10 cellular contexts compared by ENCODE assay signal in genomic region chr2:147663153-147663961, GRCh38.
DNase-seq lines count a peak whose midpoint lies in the region; ATAC-seq, FAIRE-seq and TF ChIP-seq lines count a peak whose summit lies in the region.
"Had no signal": no experiment of that assay in that cellular context is flagged by ENCODE, and none has a peak within 500 bp of the region (broad histone marks: within the 10 kb centered on the region; RNA-seq: fewer than 3 reads in every experiment).

No MANE protein-coding gene starts in this region.

- DNase-seq in GM12892 (ENCODE audit: insufficient read length) (no peak), GM12878 (ENCODE audit: low read depth, low spot score) (peak; percentile 64), DMS79 treated with DMSO at 0.1 percent for 48 hours (lab: John Stamatoyannopoulos, UW) (no peak), NCI-H1436 (lab: John Stamatoyannopoulos, UW) (no peak), DMS53 (lab: John Stamatoyannopoulos, UW) (no peak), putamen (ENCODE audit: low spot score) (no peak)

- CTCF ChIA-PET in GM12878 (lab: Yijun Ruan, JAX): interaction anchor here (0.7 to 1.5 kb wide), 5 partner anchors 8 to 248 kb away, joined by 3 to 4 read pairs (median 3); no protein-coding TSS in a partner anchor

- TF ChIP-seq RAD21 in GM12878 (IDR thresholded peaks at IDR 0.05; ENCODE audit: insufficient read depth, low read depth, low read length): no peak

- FAIRE-seq in GM12892 (lab: Jason Lieb, UNC): peak; percentile 14
- peak; percentile 66 for FAIRE-seq in GM12878 (lab: Jason Lieb, UNC)
- FAIRE-seq: bronchial epithelial cell, G401.6 had no signal

- H3K79me2 ChIP-seq in GM12878 (ENCODE audit: control insufficient read depth, insufficient read depth, low read length): no peaks in the 10 kb centered on the region

- H3K4me1 ChIP-seq in GM12878 (ENCODE audit: control insufficient read depth, insufficient read depth, low read length): no peaks in the 10 kb centered on the region; the same call in 1 of the 2 replicates

- no peaks in the 10 kb centered on the region for H3K36me3 ChIP-seq in GM12878 (ENCODE audit: control insufficient read depth in 2 of 2, insufficient read depth in 2 of 2, low read length in 1 of 2)

- in situ Hi-C loops in GM12878 (cut with MboI): no loop called here

- H2AFZ ChIP-seq in GM12878 (ENCODE audit: control insufficient read depth, low read depth, low read length): peak overlapping the region; percentile 31

- H3K4me2 ChIP-seq in GM12878 (ENCODE audit: control insufficient read depth, insufficient read depth): peak overlapping the region; percentile 43; the same call in 1 of the 2 replicates

- TF ChIP-seq POLR2A in GM12892 (IDR thresholded peaks at IDR 0.05; ENCODE audit: low read depth, low read length): 0 out of 2 replicates have a peak, but pooled peaks have one; percentile 32
- no peak for TF ChIP-seq POLR2A in GM12878 (IDR thresholded peaks at IDR 0.05; ENCODE audit: low read depth, low read length)

- RAD21 ChIA-PET in GM12878 (lab: Charles Lee; ENCODE audit: unreplicated experiment): interaction anchor here (1.1 to 1.4 kb wide), 2 partner anchors 19 to 23 kb away, joined by 4 read pairs; no protein-coding TSS in a partner anchor

- BruUV-seq in GM12878 (replicated peaks; lab: Mats Ljungman, UMichigan): no TSS peak

- WGBS in GM12878 (ENCODE audit: insufficient coverage, insufficient replicate concordance, low lambda C conversion rate, missing lambda C conversion rate): 65% methylated on average over 5 of the region's 5 CpGs

- peak overlapping the region; percentile 33; the same call in 1 of the 2 replicates for H3K4me3 ChIP-seq in GM12878

- peaks cover 1% of the 10 kb centered on the region; the same call in 2 of the 3 replicates for H3K9me3 ChIP-seq in GM12878 (replicated peaks; ENCODE audit: control insufficient read depth, insufficient read depth, low read length)

- H3K9ac ChIP-seq in GM12878 (ENCODE audit: control insufficient read depth, insufficient read depth, low read length): no peak overlapping the region

- TF ChIP-seq CTCF in GM12878 (IDR thresholded peaks at IDR 0.05 in 2 of 3, conservative IDR thresholded peaks at IDR 0.05 in 1 of 3; ENCODE audit: control insufficient read depth in 2 of 3, extremely low read depth in 1 of 3, insufficient read depth in 1 of 3, low read depth in 3 of 3, low read length in 3 of 3): no peak

- no peaks in the 10 kb centered on the region for H3K27me3 ChIP-seq in GM12878 (replicated peaks in 1 of 2; ENCODE audit: control insufficient read depth in 2 of 2, insufficient read depth in 2 of 2, low read length in 1 of 2)

- SMC1A ChIA-PET in GM12878 (lab: Charles Lee; ENCODE audit: uncharacterized antibody, unreplicated experiment): interaction anchor here (0.6 to 2.3 kb wide), 15 partner anchors 9 to 842 kb away, joined by 3 to 9 read pairs (median 4); no protein-coding TSS in a partner anchor

- ATAC-seq in GM19467 (IDR thresholded peaks at IDR 0.05; ENCODE audit: unreplicated experiment) (peak; percentile 81), HG03135 (IDR thresholded peaks at IDR 0.05; ENCODE audit: unreplicated experiment) (peak; percentile 86), GM12878 (peak; percentile 90)

- H3K27ac ChIP-seq in GM12878 (ENCODE audit: control insufficient read depth, insufficient read depth): 0 out of 2 replicates have a peak overlapping the region, but pooled peaks have one; percentile 1

- POLR2A ChIA-PET in GM12878 (lab: Charles Lee): interaction anchor here (0.8 to 1.2 kb wide), 2 partner anchors 24 to 28 kb away, joined by 4 read pairs; no protein-coding TSS in a partner anchor

- intact Hi-C loops in GM12878 (cut with micrococcal nuclease; ENCODE audit: unreplicated experiment): no loop called here

- TF ChIP-seq EP300 in GM12878 (IDR thresholded peaks at IDR 0.05; ENCODE audit: borderline replicate concordance in 1 of 2, control insufficient read depth in 1 of 2, low read depth in 2 of 2, low read length in 2 of 2): no peak

- H4K20me1 ChIP-seq in GM12878 (ENCODE audit: control insufficient read depth, insufficient read depth): no peaks in the 10 kb centered on the region

TF ChIP-seq in GM12878, 131 proteins besides CTCF, POLR2A, EP300 and RAD21:
- no peak for TF ChIP-seq TARDBP (IDR thresholded peaks at IDR 0.05; ENCODE audit: borderline replicate concordance)
- peak; percentile 52 to 55; a peak in 3 of 4 replicates for TF ChIP-seq IKZF2 (IDR thresholded peaks at IDR 0.05)
- TF ChIP-seq RB1 (IDR thresholded peaks at IDR 0.05; ENCODE audit: borderline replicate concordance): no peak
- TF ChIP-seq IKZF1 (conservative IDR thresholded peaks at IDR 0.05): peak; percentile 46
- TF ChIP-seq RUNX3 (IDR thresholded peaks at IDR 0.05; ENCODE audit: low read length): peak; percentile 22
